In genomic region chr21:42763578-42764442, GRCh38 we compare ENCODE assay signal across 18 cellular contexts.
A peak's percentile ranks its signal among the peaks of the same experiment; 100 is the strongest.
DNase-seq lines count a peak whose midpoint lies in the region; ATAC-seq and TF ChIP-seq lines count a peak whose summit lies in the region.
"Had no signal": no experiment of that assay in that cellular context is flagged by ENCODE, and none has a peak within 500 bp of the region (broad histone marks: within the 10 kb centered on the region; RNA-seq: fewer than 3 reads in every experiment).

No MANE protein-coding gene starts in this region.

- H3K9me2 ChIP-seq in PC-3 (replicated peaks; ENCODE audit: low read length) = no peaks in the 10 kb centered on the region

- H3K9me3 ChIP-seq in PC-3 (ENCODE audit: low read length) = no peaks in the 10 kb centered on the region
- H3K9me3 ChIP-seq: gastrocnemius medialis, mucosa of descending colon had no signal

- H3K4me1 ChIP-seq in PC-3 (ENCODE audit: insufficient read depth, low read length) = peaks cover 6% of the 10 kb centered on the region; the same call in 1 of the 2 replicates
- H3K4me1 ChIP-seq: gastrocnemius medialis had no signal

- H3K9ac ChIP-seq in PC-3 (ENCODE audit: low read length) = no peak overlapping the region

- no peak overlapping the region; the same call in 1 of the 2 replicates for H2AFZ ChIP-seq in PC-3 (ENCODE audit: low read length)

- no peak overlapping the region for H3K4me2 ChIP-seq in PC-3 (ENCODE audit: low read length)

- BruUV-seq in PC-3 (replicated peaks; lab: Mats Ljungman, UMichigan) = no TSS peak

- DNase-seq in AML-193 (lab: John Stamatoyannopoulos, UW) (peak; percentile 52 to 70), HL-60 (ENCODE audit: low read depth in 1 of 2, low spot score in 1 of 2) (peak; percentile 39 to 70), PC-3 (peak; percentile 34), kidney tubule cell (ENCODE audit: low spot score) (peak; percentile 12), HT-29 (ENCODE audit: low spot score) (no peak), coronary artery (ENCODE audit: low spot score) (no peak), DMS53 (lab: John Stamatoyannopoulos, UW) (no peak), GOT3 (lab: John Stamatoyannopoulos, UW) (no peak)
- DNase-seq: activated CD4-positive, alpha-beta T cell treated with anti-CD3 and anti-CD28 coated beads for 4 hours; dorsolateral prefrontal cortex; erythroblast; gastrocnemius medialis; left cardiac atrium; mucosa of descending colon; NCI-H1436 treated with DMSO at 0.1 percent for 48 hours; NCI-H345; stimulated activated CD4-positive, alpha-beta T cell treated with anti-CD3 and anti-CD28 coated beads, Interleukin-1b, Interleukin-23, amount 100 ng/mL, for 48 hours; T-helper 9 cell had no signal

- POLR2A ChIA-PET in PC-3 (lab: Charles Lee; ENCODE audit: unreplicated experiment) = no interaction called here

- no peaks in the 10 kb centered on the region for H3K79me2 ChIP-seq in PC-3 (ENCODE audit: low read length)

- no peaks in the 10 kb centered on the region for H3F3A ChIP-seq in PC-3 (ENCODE audit: low read length, unreplicated experiment)

- CTCF ChIA-PET in PC-3 (lab: Charles Lee) = no interaction called here

- H3K27ac ChIP-seq in HL-60 (replicated peaks) (no peak overlapping the region), PC-3 (ENCODE audit: low read length) (no peak overlapping the region), coronary artery (no peak overlapping the region)
- H3K27ac ChIP-seq: gastrocnemius medialis had no signal

- H3K36me3 ChIP-seq in PC-3 (ENCODE audit: low read depth, low read length) = no peaks in the 10 kb centered on the region
- H3K36me3 ChIP-seq: gastrocnemius medialis had no signal

- TF ChIP-seq CTCF in HL-60 (IDR thresholded peaks at IDR 0.05; ENCODE audit: insufficient read depth, low read length) (no peak), PC-3 (conservative IDR thresholded peaks at IDR 0.05; ENCODE audit: low read depth, low read length) (no peak), coronary artery (IDR thresholded peaks at IDR 0.05) (no peak)

- H3K4me3 ChIP-seq in HL-60 (replicated peaks; ENCODE audit: insufficient read depth, low read length) = no peak overlapping the region
- H3K4me3 ChIP-seq in PC-3 (ENCODE audit: low read length) = no peak overlapping the region
- no peak overlapping the region for H3K4me3 ChIP-seq in coronary artery
- H3K4me3 ChIP-seq: dorsolateral prefrontal cortex, gastrocnemius medialis, mucosa of descending colon had no signal

- no peak for ATAC-seq in PC-3
- ATAC-seq: gastrocnemius medialis, left cardiac atrium, mucosa of descending colon had no signal

- H3K27me3 ChIP-seq in HL-60 (ENCODE audit: insufficient read depth, poor library complexity, severe bottlenecking) = no peaks in the 10 kb centered on the region
- peaks cover 13% of the 10 kb centered on the region; the same call in 1 of the 2 replicates for H3K27me3 ChIP-seq in PC-3 (ENCODE audit: low read length)
- H3K27me3 ChIP-seq: dorsolateral prefrontal cortex, gastrocnemius medialis had no signal

- intact Hi-C loops in PC-3 (cut with micrococcal nuclease) = no loop called here

- no peaks in the 10 kb centered on the region for H4K20me1 ChIP-seq in PC-3 (ENCODE audit: low read length)

Comparison
In these comparisons a context has a peak if more than half of its experiments do, and no peak if none do; other contexts are left out.
1. DNase-seq: peak in AML-193 (2 of 2), HL-60 (2 of 2), PC-3 (single experiment) and kidney tubule cell (single experiment); none in HT-29 (single experiment), coronary artery (single experiment), DMS53 (single experiment) and GOT3 (single experiment).